Comparison of ENCODE assay signal across 8 cellular contexts in genomic region chr9:131423171-131423581, GRCh38. TPM values are rescaled to one million over a fixed set of nuclear protein-coding genes. Genes with fewer than 3 reads are reported as not detected.
DNase-seq lines count a peak whose midpoint lies in the region; ATAC-seq and TF ChIP-seq lines count a peak whose summit lies in the region.

No MANE protein-coding gene starts in this region.

- CTCF ChIA-PET in RWPE1 (lab: Yijun Ruan, JAX): interaction anchor here (0.7 to 1.1 kb wide), 2 partner anchors 45 to 179 kb away, joined by 3 to 5 read pairs; no protein-coding TSS in a partner anchor

- POLR2A ChIA-PET in RWPE1 (lab: Yijun Ruan, JAX; ENCODE audit: low non-redundant PET): interaction anchor here (0.5 kb wide), 2 partner anchors 30 to 1156 kb away, joined by 3 to 4 read pairs; no protein-coding TSS in a partner anchor

- TF ChIP-seq CTCF in RWPE1 (conservative IDR thresholded peaks at IDR 0.05; ENCODE audit: low read depth): no peak

- peak overlapping the region; percentile 92 for H3K27ac ChIP-seq in RWPE1

- peak; percentile 64 for DNase-seq in A172 (ENCODE audit: low spot score)
- DNase-seq in RWPE1 (ENCODE audit: low spot score): peak; percentile 98
- DNase-seq in mucosa of gallbladder (ENCODE audit: low spot score): peak; percentile 44
- DNase-seq in Kasumi-1 (lab: John Stamatoyannopoulos, UW): no peak
- no peak for DNase-seq in OCI-M1 (lab: John Stamatoyannopoulos, UW)
- no peak for DNase-seq in SIG-M5 (lab: John Stamatoyannopoulos, UW)

- ATAC-seq in GM19438 (IDR thresholded peaks at IDR 0.05; ENCODE audit: low read depth, unreplicated experiment): peak; percentile 65
- peak; percentile 93 for ATAC-seq in esophagus mucosa

RNA-seq across cellular contexts. Expression of gene PRRC2B, which starts 29.3 kb away (rescaled TPM):
- 26.2 and 49.1 TPM in 2 replicates for total RNA-seq in A172 (2014; rRNA removed; shearing (Covaris generic))
- 82.9 TPM for total RNA-seq in esophagus mucosa
- 261 TPM for total RNA-seq in mucosa of gallbladder

Comparison
In these comparisons a context has a peak if more than half of its experiments do, and no peak if none do; other contexts are left out.
1. DNase-seq: peak in A172 (single experiment), RWPE1 (single experiment) and mucosa of gallbladder (single experiment); none in Kasumi-1 (0 of 2), OCI-M1 (single experiment) and SIG-M5 (single experiment).